ENCODE assay signal across 9 cellular contexts in genomic region chr7:151877911-151878835, GRCh38. TPM values are rescaled to one million over a fixed set of nuclear protein-coding genes. Genes with fewer than 3 reads are reported as not detected.
DNase-seq lines count a peak whose midpoint lies in the region; ATAC-seq and TF ChIP-seq lines count a peak whose summit lies in the region.
"Had no signal": no experiment of that assay in that cellular context is flagged by ENCODE, and none has a peak within 500 bp of the region (broad histone marks: within the 10 kb centered on the region; RNA-seq: fewer than 3 reads in every experiment).

No MANE protein-coding gene starts in this region.

- H3K9me3 Mint-ChIP-seq in activated CD4-positive, alpha-beta T cell treated with anti-CD3 and anti-CD28 coated beads, Interleukin-2, amount 10 ng/mL, durations not matched to agents 24 days and 14 days = no peaks in the 10 kb centered on the region

- H3K9me3 ChIP-seq in ascending aorta = no peaks in the 10 kb centered on the region
- H3K9me3 ChIP-seq in lower lobe of right lung = no peaks in the 10 kb centered on the region
- H3K9me3 ChIP-seq in testis = no peaks in the 10 kb centered on the region
- H3K9me3 ChIP-seq: SJSA1 had no signal

- H3K27ac ChIP-seq in ascending aorta = peak overlapping the region in 1 of 2 donors; percentile 78
- peak overlapping the region; percentile 92 for H3K27ac ChIP-seq in lower lobe of right lung
- H3K27ac ChIP-seq in testis = no peak overlapping the region
- H3K27ac ChIP-seq: SJSA1 had no signal

- peaks cover 1% of the 10 kb centered on the region for H3K36me3 Mint-ChIP-seq in activated CD4-positive, alpha-beta T cell treated with anti-CD3 and anti-CD28 coated beads, Interleukin-2, amount 10 ng/mL, durations not matched to agents 24 days and 14 days (ENCODE audit: low read depth)

- TF ChIP-seq POLR2A in testis (IDR thresholded peaks at IDR 0.05) = no peak

- intact Hi-C loops in activated CD4-positive, alpha-beta T cell treated with anti-CD3 and anti-CD28 coated beads, Interleukin-2, amount 10 ng/mL, durations not matched to agents 24 days and 14 days (cut with micrococcal nuclease) = loop anchor here (1.0 to 5.0 kb wide), 6 partner anchors 55 to 358 kb away; partner anchors contain the start of gene GALNT11
- intact Hi-C loops in ascending aorta (cut with DNase I) (loop anchor here (2.0 to 10.0 kb wide), 7 partner anchors 27 to 633 kb away; partner anchors contain the start of genes GALNT11, NUB1, RHEB and SMARCD3), lower lobe of right lung (cut with DNase I) (no loop called here), testis (cut with DNase I; ENCODE audit: low total_unique reads) (no loop called here)

- H3K27me3 Mint-ChIP-seq in activated CD4-positive, alpha-beta T cell treated with anti-CD3 and anti-CD28 coated beads, Interleukin-2, amount 10 ng/mL, durations not matched to agents 24 days and 14 days = peaks cover 37% of the 10 kb centered on the region

- H3K27me3 ChIP-seq in ascending aorta (no peaks in the 10 kb centered on the region), lower lobe of right lung (ENCODE audit: low read depth) (no peaks in the 10 kb centered on the region), testis (no peaks in the 10 kb centered on the region)

- peaks cover 5 to 18% of the 10 kb centered on the region in 2 donors for H3K4me1 ChIP-seq in ascending aorta
- peaks cover 18% of the 10 kb centered on the region for H3K4me1 ChIP-seq in lower lobe of right lung
- peaks cover 12% of the 10 kb centered on the region for H3K4me1 ChIP-seq in testis

- DNase-seq in activated CD4-positive, alpha-beta T cell treated with anti-CD3 and anti-CD28 coated beads, Interleukin-2, amount 10 ng/mL, durations not matched to agents 24 days and 14 days = no peak
- DNase-seq in activated CD4-positive, alpha-beta T cell treated with anti-CD3 and anti-CD28 coated beads for 1 hour = no peak
- DNase-seq in ascending aorta (ENCODE audit: low spot score in 2 of 2) (no peak), lower lobe of right lung (peak; percentile 50), testis (no peak), DMS53 (lab: John Stamatoyannopoulos, UW) (no peak), inferior parietal cortex (ENCODE audit: extremely low spot score) (no peak), mesenteric fat pad (ENCODE audit: low spot score) (no peak)

- peak overlapping the region; percentile 60 for H3K4me3 Mint-ChIP-seq in activated CD4-positive, alpha-beta T cell treated with anti-CD3 and anti-CD28 coated beads, Interleukin-2, amount 10 ng/mL, durations not matched to agents 24 days and 14 days

- peaks cover 6% of the 10 kb centered on the region for H3K4me1 Mint-ChIP-seq in activated CD4-positive, alpha-beta T cell treated with anti-CD3 and anti-CD28 coated beads, Interleukin-2, amount 10 ng/mL, durations not matched to agents 24 days and 14 days

- WGBS in testis, 2 donors = 10 to 13% methylated on average over 22 to 30 of the region's 30 CpGs

- TF ChIP-seq CTCF in ascending aorta (IDR thresholded peaks at IDR 0.05) (no peak), lower lobe of right lung (IDR thresholded peaks at IDR 0.05) (no peak), testis (IDR thresholded peaks at IDR 0.05) (no peak)

- no peak overlapping the region for H3K27ac Mint-ChIP-seq in activated CD4-positive, alpha-beta T cell treated with anti-CD3 and anti-CD28 coated beads, Interleukin-2, amount 10 ng/mL, durations not matched to agents 24 days and 14 days

- H3K36me3 ChIP-seq in ascending aorta (no peaks in the 10 kb centered on the region), lower lobe of right lung (no peaks in the 10 kb centered on the region), testis (ENCODE audit: low read depth, missing control alignments) (no peaks in the 10 kb centered on the region)
- H3K36me3 ChIP-seq: SJSA1 had no signal

- no peak for ATAC-seq in lower lobe of right lung

- H3K4me3 ChIP-seq in ascending aorta (peak overlapping the region; percentile 93 to 95), lower lobe of right lung (peak overlapping the region; percentile 73), testis (peak overlapping the region; percentile 75 to 87)

RNA-seq across cellular contexts. Expression of gene PRKAG2, which starts 1.3 kb away (rescaled TPM):
- 14.3 and 15.5 TPM in 2 replicates for total RNA-seq in activated CD4-positive, alpha-beta T cell treated with anti-CD3 and anti-CD28 coated beads, Interleukin-2, amount 10 ng/mL, durations not matched to agents 24 days and 14 days
- total RNA-seq in ascending aorta = 26.7 TPM
- total RNA-seq in lower lobe of right lung = 35.4 TPM
- total RNA-seq in testis = 10 to 100 TPM; 27.9 to 28.7 TPM
- 28.6 TPM for polyA plus RNA-seq in testis (ENCODE audit: insufficient read depth, low read depth, low replicate concordance)
- 61.2 TPM for total RNA-seq in mesenteric fat pad

Comparison
In these comparisons a context has a peak if more than half of its experiments do, and no peak if none do; other contexts are left out.
1. intact Hi-C loops: an anchor here in activated CD4-positive, alpha-beta T cell treated with anti-CD3 and anti-CD28 coated beads, Interleukin-2, amount 10 ng/mL, durations not matched to agents 24 days and 14 days (1.0 to 5.0 kb wide) and ascending aorta (2.0 to 10.0 kb wide); none called in lower lobe of right lung and testis.